23 cellular contexts compared by ENCODE assay signal in the genomic region with DNA sequence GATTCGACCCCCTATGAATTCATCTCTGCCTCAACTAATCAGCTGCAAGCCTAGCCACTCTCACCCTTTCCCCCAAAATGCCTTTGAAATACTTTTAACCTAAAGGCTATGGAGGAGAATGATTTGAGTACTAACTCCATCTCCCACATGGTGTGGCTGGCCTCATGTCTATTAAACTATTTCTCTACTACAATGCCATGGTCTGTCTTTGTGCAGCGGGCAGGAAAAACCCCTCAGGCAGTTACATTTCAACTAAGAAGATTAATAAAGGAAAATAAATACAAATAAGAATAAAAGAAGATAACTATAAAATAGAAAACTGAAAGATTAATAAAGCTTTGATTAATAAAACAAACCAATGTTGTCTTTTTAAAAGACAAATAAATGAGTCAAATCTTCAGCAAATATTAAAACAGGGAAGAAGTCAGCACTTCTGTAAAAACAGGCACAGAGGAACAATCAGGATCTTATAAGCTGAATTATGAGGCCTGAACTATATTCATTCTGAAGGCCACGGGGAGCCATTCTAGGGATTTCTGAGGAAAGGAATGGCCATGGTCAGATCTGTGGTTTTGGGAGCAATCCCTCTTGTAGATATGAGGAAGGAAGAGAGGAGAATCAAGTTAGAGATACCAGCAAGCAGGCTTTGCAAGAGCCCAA.
"Had no signal": no experiment of that assay in that cellular context is flagged by ENCODE, and none has a peak within 500 bp of the region (broad histone marks: within the 10 kb centered on the region; RNA-seq: fewer than 3 reads in every experiment).

No MANE protein-coding gene starts in this region.

- H3K27me3 Mint-ChIP-seq: activated CD4-positive, alpha-beta memory T cell treated with anti-CD3 and anti-CD28 coated beads, Interleukin-2, amount 10 ng/mL, durations not matched to agents 7 days and 5 days; activated CD4-positive, alpha-beta T cell treated with anti-CD3 and anti-CD28 coated beads for 36 hours; activated naive CD8-positive, alpha-beta T cell treated with anti-CD3 and anti-CD28 coated beads for 36 hours; activated T-helper 17 cell treated with anti-CD3 and anti-CD28 coated beads, Interleukin-2, amount 50 U/mL, for 72 hours; T-helper 17 cell had no signal

- H3K4me1 Mint-ChIP-seq: activated CD4-positive, alpha-beta memory T cell treated with anti-CD3 and anti-CD28 coated beads, Interleukin-2, amount 10 ng/mL, durations not matched to agents 7 days and 5 days; activated CD4-positive, alpha-beta T cell treated with anti-CD3 and anti-CD28 coated beads for 36 hours; activated naive CD8-positive, alpha-beta T cell treated with anti-CD3 and anti-CD28 coated beads for 36 hours; activated T-helper 17 cell treated with anti-CD3 and anti-CD28 coated beads, Interleukin-2, amount 50 U/mL, for 72 hours had no signal

- DNase-seq: activated CD4-positive, alpha-beta memory T cell treated with anti-CD3 and anti-CD28 coated beads, Interleukin-2, amount 10 ng/mL, durations not matched to agents 7 days and 5 days; activated CD4-positive, alpha-beta T cell treated with anti-CD3 and anti-CD28 coated beads for 36 hours; activated CD4-positive, alpha-beta T cell treated with anti-CD3 and anti-CD28 coated beads, Interleukin-2, amount 50 U/mL, for 1 hour; activated CD4-positive, CD25-positive, alpha-beta regulatory T cell; activated gamma-delta T cell; activated naive CD4-positive, alpha-beta T cell treated with anti-CD3 and anti-CD28 coated beads for 36 hours; activated naive CD8-positive, alpha-beta T cell treated with anti-CD3 and anti-CD28 coated beads for 36 hours; activated T-cell treated with anti-CD3 and anti-CD28 coated beads for 4 hours; activated T-cell treated with anti-CD3 and anti-CD28 coated beads, Interleukin-2, amount 50 U/mL, for 48 hours; aorta; central memory CD4-positive, alpha-beta T cell; Kasumi-1; NCI-H1048; NCI-H146; NCI-H187 treated with DMSO at 0.1 percent for 48 hours; NCI-H2081 treated with DMSO at 0.1 percent for 48 hours; NCI-H446; NCI-H524; SHP77 treated with DMSO at 0.1 percent for 48 hours; T-helper 17 cell; T-helper 9 cell had no signal

- H3K4me3 Mint-ChIP-seq: activated CD4-positive, alpha-beta memory T cell treated with anti-CD3 and anti-CD28 coated beads, Interleukin-2, amount 10 ng/mL, durations not matched to agents 7 days and 5 days; activated CD4-positive, alpha-beta T cell treated with anti-CD3 and anti-CD28 coated beads for 36 hours; activated naive CD4-positive, alpha-beta T cell treated with anti-CD3 and anti-CD28 coated beads for 36 hours; activated naive CD8-positive, alpha-beta T cell treated with anti-CD3 and anti-CD28 coated beads for 36 hours; activated T-helper 17 cell treated with anti-CD3 and anti-CD28 coated beads, Interleukin-2, amount 50 U/mL, for 72 hours; T-helper 17 cell had no signal

- H3K27ac ChIP-seq: VCaP had no signal

- H3K27ac Mint-ChIP-seq: activated CD4-positive, alpha-beta memory T cell treated with anti-CD3 and anti-CD28 coated beads, Interleukin-2, amount 10 ng/mL, durations not matched to agents 7 days and 5 days; activated CD4-positive, alpha-beta T cell treated with anti-CD3 and anti-CD28 coated beads for 36 hours; activated naive CD4-positive, alpha-beta T cell treated with anti-CD3 and anti-CD28 coated beads for 36 hours; activated naive CD8-positive, alpha-beta T cell treated with anti-CD3 and anti-CD28 coated beads for 36 hours; activated T-helper 17 cell treated with anti-CD3 and anti-CD28 coated beads, Interleukin-2, amount 50 U/mL, for 72 hours; T-helper 17 cell had no signal

- H3K9me3 Mint-ChIP-seq: activated CD4-positive, alpha-beta memory T cell treated with anti-CD3 and anti-CD28 coated beads, Interleukin-2, amount 10 ng/mL, durations not matched to agents 7 days and 5 days; activated T-helper 17 cell treated with anti-CD3 and anti-CD28 coated beads, Interleukin-2, amount 50 U/mL, for 72 hours had no signal

- ATAC-seq: activated CD4-positive, alpha-beta T cell treated with anti-CD3 and anti-CD28 coated beads for 36 hours; activated T-helper 17 cell treated with anti-CD3 and anti-CD28 coated beads, Interleukin-2, amount 50 U/mL, for 72 hours; T-helper 17 cell had no signal
